9 cellular contexts compared by ENCODE assay signal in the genomic region with DNA sequence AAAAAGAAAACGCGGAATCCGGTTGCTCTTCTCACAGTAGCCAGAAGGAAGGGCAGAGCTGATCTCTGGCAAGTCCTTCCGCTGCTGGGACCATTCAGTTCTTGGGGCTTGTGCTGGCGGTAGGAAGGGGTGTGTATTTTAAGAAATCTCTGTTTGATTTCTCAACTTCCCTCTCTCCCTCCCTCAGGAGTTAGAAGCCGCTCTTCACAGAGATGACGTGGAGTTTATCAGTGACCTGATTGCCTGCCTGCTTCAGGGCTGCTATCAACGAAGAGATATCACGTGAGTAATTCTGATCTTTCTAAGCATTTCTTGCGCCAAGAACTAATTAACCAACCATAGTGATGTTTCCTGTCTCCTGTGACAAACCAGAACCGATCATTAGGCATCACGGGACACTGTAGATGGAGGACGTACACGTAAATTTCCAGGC.
A peak's percentile ranks its signal among the peaks of the same experiment; 100 is the strongest.
DNase-seq lines count a peak whose midpoint lies in the region; ATAC-seq, FAIRE-seq and TF ChIP-seq lines count a peak whose summit lies in the region.
"Had no signal": no experiment of that assay in that cellular context is flagged by ENCODE, and none has a peak within 500 bp of the region (broad histone marks: within the 10 kb centered on the region; RNA-seq: fewer than 3 reads in every experiment).

No MANE protein-coding gene starts in this region.

- no peaks in the 10 kb centered on the region for H3K36me3 Mint-ChIP-seq in naive thymus-derived CD4-positive, alpha-beta T cell
- H3K36me3 Mint-ChIP-seq in activated CD8-positive, alpha-beta T cell treated with anti-CD3 and anti-CD28 coated beads for 36 hours (ENCODE audit: low read depth): no peaks in the 10 kb centered on the region

- POLR2A ChIA-PET in naive thymus-derived CD4-positive, alpha-beta T cell (lab: Charles Lee): no interaction called here
- POLR2A ChIA-PET in activated CD8-positive, alpha-beta T cell treated with anti-CD3 and anti-CD28 coated beads for 36 hours (lab: Charles Lee): interaction anchor here (0.6 kb wide), 1 partner anchor 332 kb away, joined by 3 read pairs; no protein-coding TSS in a partner anchor

- H3K9ac ChIP-seq in duodenal mucosa (ENCODE audit: low read depth in 1 of 2, low read length in 2 of 2): no peak overlapping the region

- H3K36me3 ChIP-seq in duodenal mucosa (ENCODE audit: control insufficient read depth in 1 of 2, insufficient read depth in 2 of 2, low read length in 2 of 2): no peaks in the 10 kb centered on the region
- H3K36me3 ChIP-seq in naive thymus-derived CD4-positive, alpha-beta T cell (ENCODE audit: control insufficient read depth in 2 of 3, insufficient read depth in 3 of 3, low read length in 3 of 3): no peaks in the 10 kb centered on the region

- peak; percentile 57 for ATAC-seq in naive thymus-derived CD4-positive, alpha-beta T cell
- no peak for ATAC-seq in activated CD8-positive, alpha-beta T cell treated with anti-CD3 and anti-CD28 coated beads for 36 hours

- CTCF ChIA-PET in naive thymus-derived CD4-positive, alpha-beta T cell (lab: Charles Lee): no interaction called here
- CTCF ChIA-PET in activated CD8-positive, alpha-beta T cell treated with anti-CD3 and anti-CD28 coated beads for 36 hours (lab: Charles Lee): interaction anchor here (0.8 kb wide), 1 partner anchor 25 kb away, joined by 4 read pairs; no protein-coding TSS in a partner anchor

- FAIRE-seq in urothelium cell line (lab: Jason Lieb, UNC): no peak

- H3K9me3 Mint-ChIP-seq in naive thymus-derived CD4-positive, alpha-beta T cell: peaks cover 0 to 1% (median 0%) of the 10 kb centered on the region in 11 donors
- H3K9me3 Mint-ChIP-seq in activated CD8-positive, alpha-beta T cell treated with anti-CD3 and anti-CD28 coated beads for 36 hours: no peaks in the 10 kb centered on the region

- intact Hi-C loops in naive thymus-derived CD4-positive, alpha-beta T cell (cut with micrococcal nuclease): no loop called here
- intact Hi-C loops in activated CD8-positive, alpha-beta T cell treated with anti-CD3 and anti-CD28 coated beads for 36 hours (cut with micrococcal nuclease): no loop called here

- DNase-seq in H4 (ENCODE audit: low spot score): peak; percentile 14
- DNase-seq in NCI-H460 (ENCODE audit: extremely low read depth, low read depth): peak; percentile 39
- DNase-seq in naive thymus-derived CD4-positive, alpha-beta T cell: no peak
- no peak for DNase-seq in middle frontal gyrus (ENCODE audit: extremely low spot score, low spot score)
- no peak for DNase-seq in NCI-H2029 (lab: John Stamatoyannopoulos, UW)
- DNase-seq in activated CD8-positive, alpha-beta T cell treated with anti-CD3 and anti-CD28 coated beads for 36 hours: no peak
- no peak for DNase-seq in urothelium cell line (ENCODE audit: low spot score)
- DNase-seq: retina had no signal

- peaks cover 24 to 54% (median 37%) of the 10 kb centered on the region in 5 donors for H3K27me3 Mint-ChIP-seq in naive thymus-derived CD4-positive, alpha-beta T cell
- H3K27me3 Mint-ChIP-seq in activated CD8-positive, alpha-beta T cell treated with anti-CD3 and anti-CD28 coated beads for 36 hours: peaks cover 20% of the 10 kb centered on the region

- peaks cover 5 to 6% of the 10 kb centered on the region in 2 donors for H3K27me3 ChIP-seq in duodenal mucosa (ENCODE audit: control insufficient read depth in 1 of 2, insufficient read depth in 2 of 2, low read length in 2 of 2)
- peaks cover 0 to 3% of the 10 kb centered on the region in 2 donors for H3K27me3 ChIP-seq in naive thymus-derived CD4-positive, alpha-beta T cell (ENCODE audit: control insufficient read depth in 2 of 2, insufficient read depth in 2 of 2, low read length in 2 of 2)

- TF ChIP-seq CTCF in activated CD8-positive, alpha-beta T cell treated with anti-CD3 and anti-CD28 coated beads for 36 hours (IDR thresholded peaks at IDR 0.05): no peak

- no peaks in the 10 kb centered on the region for H3K9me3 ChIP-seq in duodenal mucosa (ENCODE audit: control insufficient read depth in 1 of 2, low read length in 2 of 2)
- H3K9me3 ChIP-seq in naive thymus-derived CD4-positive, alpha-beta T cell (ENCODE audit: control insufficient read depth in 2 of 3, low read length in 3 of 3): no peaks in the 10 kb centered on the region

- peak overlapping the region; percentile 13 to 35 for H3K4me3 ChIP-seq in duodenal mucosa (ENCODE audit: low read depth in 1 of 2, low read length in 2 of 2)
- no peak overlapping the region for H3K4me3 ChIP-seq in naive thymus-derived CD4-positive, alpha-beta T cell (ENCODE audit: low read length)

- no peaks in the 10 kb centered on the region for H3K4me1 ChIP-seq in duodenal mucosa (ENCODE audit: control insufficient read depth in 1 of 2, insufficient read depth in 2 of 2, low read length in 2 of 2)
- H3K4me1 ChIP-seq in naive thymus-derived CD4-positive, alpha-beta T cell (ENCODE audit: control insufficient read depth in 2 of 2, insufficient read depth in 2 of 2, low read length in 2 of 2): no peaks in the 10 kb centered on the region

- no peak overlapping the region for H3K4me3 Mint-ChIP-seq in naive thymus-derived CD4-positive, alpha-beta T cell
- H3K4me3 Mint-ChIP-seq in activated CD8-positive, alpha-beta T cell treated with anti-CD3 and anti-CD28 coated beads for 36 hours: no peak overlapping the region

- H3K27ac ChIP-seq in duodenal mucosa (ENCODE audit: low read depth, low read length): no peak overlapping the region
- H3K27ac ChIP-seq in naive thymus-derived CD4-positive, alpha-beta T cell (ENCODE audit: low read depth, low read length): no peak overlapping the region

- no peaks in the 10 kb centered on the region for H3K4me1 Mint-ChIP-seq in naive thymus-derived CD4-positive, alpha-beta T cell
- no peaks in the 10 kb centered on the region for H3K4me1 Mint-ChIP-seq in activated CD8-positive, alpha-beta T cell treated with anti-CD3 and anti-CD28 coated beads for 36 hours (ENCODE audit: low read depth)

- peak overlapping the region in 1 of 9 donors; percentile 34 for H3K27ac Mint-ChIP-seq in naive thymus-derived CD4-positive, alpha-beta T cell
- H3K27ac Mint-ChIP-seq in activated CD8-positive, alpha-beta T cell treated with anti-CD3 and anti-CD28 coated beads for 36 hours: no peak overlapping the region

Comparison
In these comparisons a context has a peak if more than half of its experiments do, and no peak if none do; other contexts are left out.
1. DNase-seq: peak in H4 (single experiment) and NCI-H460 (single experiment); none in naive thymus-derived CD4-positive, alpha-beta T cell (0 of 9), middle frontal gyrus (single experiment), NCI-H2029 (single experiment), activated CD8-positive, alpha-beta T cell treated with anti-CD3 and anti-CD28 coated beads for 36 hours (single experiment) and urothelium cell line (single experiment).